ENCODE assay signal across 1 cellular context in genomic region chr10:122265896-122266295, GRCh38.
TF ChIP-seq lines count a peak whose summit lies in the region.

No MANE protein-coding gene starts in this region.

TF ChIP-seq in Ishikawa, 13 proteins besides CTCF, POLR2A, EP300 and RAD21 (continued from another document):
- TF ChIP-seq REST (IDR thresholded peaks at IDR 0.05; ENCODE audit: low read depth) (no peak), MAX (IDR thresholded peaks at IDR 0.05) (peak; percentile 18; the same call in 1 of the 2 replicates), TEAD4 (IDR thresholded peaks at IDR 0.05) (peak; percentile 73)
